1 cellular context compared by ENCODE assay signal in genomic region chr11:114440121-114440860, GRCh38.
TF ChIP-seq lines count a peak whose summit lies in the region.

No MANE protein-coding gene starts in this region.

TF ChIP-seq in HepG2, 621 proteins besides CTCF, POLR2A, EP300 and RAD21:
- TF ChIP-seq ASH2L (IDR thresholded peaks at IDR 0.05; ENCODE audit: insufficient read length, low read depth, low read length) (peak; percentile 11), KLF12 (CRISPR knock-in tag; IDR thresholded peaks at IDR 0.05; ENCODE audit: borderline replicate concordance) (0 out of 2 replicates have a peak, but pooled peaks have one; percentile 5), GATAD2A (CRISPR knock-in tag; IDR thresholded peaks at IDR 0.05) (0 out of 2 replicates have a peak, but pooled peaks have one; percentile 10), ZBTB3 (CRISPR knock-in tag; IDR thresholded peaks at IDR 0.05; ENCODE audit: borderline replicate concordance, low read depth) (no peak), YEATS2 (CRISPR knock-in tag; IDR thresholded peaks at IDR 0.05; ENCODE audit: borderline replicate concordance) (0 out of 2 replicates have a peak, but pooled peaks have one; percentile 37), ZNF766 (CRISPR knock-in tag; IDR thresholded peaks at IDR 0.05; ENCODE audit: borderline replicate concordance) (0 out of 2 replicates have a peak, but pooled peaks have one; percentile 6), DNMT3B (CRISPR knock-in tag; conservative IDR thresholded peaks at IDR 0.05) (no peak)
- TF ChIP-seq, protein P1, sequence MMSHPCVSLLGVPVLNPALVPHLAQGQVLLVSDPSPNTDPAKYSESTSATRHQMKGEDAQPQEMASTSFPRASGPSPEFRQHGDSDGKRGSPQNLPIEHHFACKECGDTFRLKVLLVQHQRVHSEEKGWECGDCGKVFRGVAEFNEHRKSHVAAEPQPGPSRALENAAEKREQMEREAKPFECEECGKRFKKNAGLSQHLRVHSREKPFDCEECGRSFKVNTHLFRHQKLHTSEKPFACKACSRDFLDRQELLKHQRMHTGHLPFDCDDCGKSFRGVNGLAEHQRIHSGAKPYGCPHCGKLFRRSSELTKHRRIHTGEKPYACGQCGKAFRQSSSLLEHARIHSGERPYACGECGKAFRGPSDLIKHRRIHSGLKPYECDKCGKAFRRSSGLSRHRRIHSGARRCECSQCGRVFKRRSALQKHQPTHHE (CRISPR knock-in tag; IDR thresholded peaks at IDR 0.05; ENCODE audit: borderline replicate concordance) = 0 out of 2 replicates have a peak, but pooled peaks have one; percentile 17
- TF ChIP-seq, protein P2, sequence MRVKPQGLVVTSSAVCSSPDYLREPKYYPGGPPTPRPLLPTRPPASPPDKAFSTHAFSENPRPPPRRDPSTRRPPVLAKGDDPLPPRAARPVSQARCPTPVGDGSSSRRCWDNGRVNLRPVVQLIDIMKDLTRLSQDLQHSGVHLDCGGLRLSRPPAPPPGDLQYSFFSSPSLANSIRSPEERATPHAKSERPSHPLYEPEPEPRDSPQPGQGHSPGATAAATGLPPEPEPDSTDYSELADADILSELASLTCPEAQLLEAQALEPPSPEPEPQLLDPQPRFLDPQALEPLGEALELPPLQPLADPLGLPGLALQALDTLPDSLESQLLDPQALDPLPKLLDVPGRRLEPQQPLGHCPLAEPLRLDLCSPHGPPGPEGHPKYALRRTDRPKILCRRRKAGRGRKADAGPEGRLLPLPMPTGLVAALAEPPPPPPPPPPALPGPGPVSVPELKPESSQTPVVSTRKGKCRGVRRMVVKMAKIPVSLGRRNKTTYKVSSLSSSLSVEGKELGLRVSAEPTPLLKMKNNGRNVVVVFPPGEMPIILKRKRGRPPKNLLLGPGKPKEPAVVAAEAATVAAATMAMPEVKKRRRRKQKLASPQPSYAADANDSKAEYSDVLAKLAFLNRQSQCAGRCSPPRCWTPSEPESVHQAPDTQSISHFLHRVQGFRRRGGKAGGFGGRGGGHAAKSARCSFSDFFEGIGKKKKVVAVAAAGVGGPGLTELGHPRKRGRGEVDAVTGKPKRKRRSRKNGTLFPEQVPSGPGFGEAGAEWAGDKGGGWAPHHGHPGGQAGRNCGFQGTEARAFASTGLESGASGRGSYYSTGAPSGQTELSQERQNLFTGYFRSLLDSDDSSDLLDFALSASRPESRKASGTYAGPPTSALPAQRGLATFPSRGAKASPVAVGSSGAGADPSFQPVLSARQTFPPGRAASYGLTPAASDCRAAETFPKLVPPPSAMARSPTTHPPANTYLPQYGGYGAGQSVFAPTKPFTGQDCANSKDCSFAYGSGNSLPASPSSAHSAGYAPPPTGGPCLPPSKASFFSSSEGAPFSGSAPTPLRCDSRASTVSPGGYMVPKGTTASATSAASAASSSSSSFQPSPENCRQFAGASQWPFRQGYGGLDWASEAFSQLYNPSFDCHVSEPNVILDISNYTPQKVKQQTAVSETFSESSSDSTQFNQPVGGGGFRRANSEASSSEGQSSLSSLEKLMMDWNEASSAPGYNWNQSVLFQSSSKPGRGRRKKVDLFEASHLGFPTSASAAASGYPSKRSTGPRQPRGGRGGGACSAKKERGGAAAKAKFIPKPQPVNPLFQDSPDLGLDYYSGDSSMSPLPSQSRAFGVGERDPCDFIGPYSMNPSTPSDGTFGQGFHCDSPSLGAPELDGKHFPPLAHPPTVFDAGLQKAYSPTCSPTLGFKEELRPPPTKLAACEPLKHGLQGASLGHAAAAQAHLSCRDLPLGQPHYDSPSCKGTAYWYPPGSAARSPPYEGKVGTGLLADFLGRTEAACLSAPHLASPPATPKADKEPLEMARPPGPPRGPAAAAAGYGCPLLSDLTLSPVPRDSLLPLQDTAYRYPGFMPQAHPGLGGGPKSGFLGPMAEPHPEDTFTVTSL (CRISPR knock-in tag; IDR thresholded peaks at IDR 0.05; ENCODE audit: borderline replicate concordance) = peak; percentile 35; the same call in 1 of the 2 replicates
- TF ChIP-seq, protein P3, sequence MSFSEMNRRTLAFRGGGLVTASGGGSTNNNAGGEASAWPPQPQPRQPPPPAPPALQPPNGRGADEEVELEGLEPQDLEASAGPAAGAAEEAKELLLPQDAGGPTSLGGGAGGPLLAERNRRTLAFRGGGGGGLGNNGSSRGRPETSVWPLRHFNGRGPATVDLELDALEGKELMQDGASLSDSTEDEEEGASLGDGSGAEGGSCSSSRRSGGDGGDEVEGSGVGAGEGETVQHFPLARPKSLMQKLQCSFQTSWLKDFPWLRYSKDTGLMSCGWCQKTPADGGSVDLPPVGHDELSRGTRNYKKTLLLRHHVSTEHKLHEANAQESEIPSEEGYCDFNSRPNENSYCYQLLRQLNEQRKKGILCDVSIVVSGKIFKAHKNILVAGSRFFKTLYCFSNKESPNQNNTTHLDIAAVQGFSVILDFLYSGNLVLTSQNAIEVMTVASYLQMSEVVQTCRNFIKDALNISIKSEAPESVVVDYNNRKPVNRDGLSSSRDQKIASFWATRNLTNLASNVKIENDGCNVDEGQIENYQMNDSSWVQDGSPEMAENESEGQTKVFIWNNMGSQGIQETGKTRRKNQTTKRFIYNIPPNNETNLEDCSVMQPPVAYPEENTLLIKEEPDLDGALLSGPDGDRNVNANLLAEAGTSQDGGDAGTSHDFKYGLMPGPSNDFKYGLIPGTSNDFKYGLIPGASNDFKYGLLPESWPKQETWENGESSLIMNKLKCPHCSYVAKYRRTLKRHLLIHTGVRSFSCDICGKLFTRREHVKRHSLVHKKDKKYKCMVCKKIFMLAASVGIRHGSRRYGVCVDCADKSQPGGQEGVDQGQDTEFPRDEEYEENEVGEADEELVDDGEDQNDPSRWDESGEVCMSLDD (CRISPR knock-in tag; IDR thresholded peaks at IDR 0.05; ENCODE audit: borderline replicate concordance) = 0 out of 2 replicates have a peak, but pooled peaks have one; percentile 9
